16 cellular contexts compared by ENCODE assay signal in the genomic region with DNA sequence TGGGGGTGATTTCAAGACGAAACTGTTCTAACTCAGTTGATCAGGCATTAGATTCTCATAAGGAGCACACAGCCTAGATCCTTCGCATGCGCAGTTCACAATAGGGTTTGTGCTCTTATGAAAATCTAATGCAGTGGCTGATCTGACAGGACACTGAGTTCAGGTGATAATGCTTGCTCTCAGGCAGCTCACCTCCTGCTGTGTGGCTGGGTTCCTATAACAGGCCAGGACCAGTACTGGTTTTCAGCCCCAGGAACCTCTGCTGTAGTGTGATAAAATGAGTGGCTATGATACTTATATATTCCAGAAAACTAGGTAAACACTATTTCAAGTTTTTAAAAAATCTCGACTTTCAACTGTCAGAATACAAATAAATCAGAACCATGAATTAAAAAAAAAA.
"Had no signal": no experiment of that assay in that cellular context is flagged by ENCODE, and none has a peak within 500 bp of the region (broad histone marks: within the 10 kb centered on the region; RNA-seq: fewer than 3 reads in every experiment).

No MANE protein-coding gene starts in this region.

- H3K4me1 ChIP-seq: left ventricle myocardium inferior, right atrium auricular region, suprapubic skin had no signal

- H3K4me1 Mint-ChIP-seq: natural killer cell had no signal

- H3K4me3 ChIP-seq: gastroesophageal sphincter, left ventricle myocardium inferior, right atrium auricular region, suprapubic skin had no signal

- H3K27me3 Mint-ChIP-seq: progenitor cell of endocrine pancreas; stimulated activated naive CD8-positive, alpha-beta T cell treated with anti-CD3 and anti-CD28 coated beads, Interleukin-15, Interleukin-2, amounts not matched to agents 100 ng/mL and 50 ng/mL, for 24 hours; type B pancreatic cell had no signal

- ATAC-seq: activated CD4-positive, CD25-positive, alpha-beta regulatory T cell treated with anti-CD3 and anti-CD28 coated beads, Interleukin-2, amount 50 U/mL, for 24 hours; natural killer cell had no signal

- H3K9me3 Mint-ChIP-seq: stimulated activated naive CD8-positive, alpha-beta T cell treated with anti-CD3 and anti-CD28 coated beads, Interleukin-15, Interleukin-2, amounts not matched to agents 100 ng/mL and 50 ng/mL, for 24 hours; type B pancreatic cell had no signal

- H3K27ac ChIP-seq: gastroesophageal sphincter, left ventricle myocardium inferior, right atrium auricular region had no signal

- H3K9me3 ChIP-seq: gastroesophageal sphincter, right atrium auricular region, suprapubic skin had no signal

- H3K36me3 Mint-ChIP-seq: natural killer cell, type B pancreatic cell had no signal

- H3K4me3 Mint-ChIP-seq: natural killer cell; stimulated activated naive CD8-positive, alpha-beta T cell treated with anti-CD3 and anti-CD28 coated beads, Interleukin-15, Interleukin-2, amounts not matched to agents 100 ng/mL and 50 ng/mL, for 24 hours; type B pancreatic cell had no signal

- DNase-seq: activated CD4-positive, alpha-beta T cell treated with anti-CD3 and anti-CD28 coated beads, Interleukin-2, amount 50 U/mL, for 1 hour; activated CD8-positive, alpha-beta memory T cell treated with anti-CD3 and anti-CD28 coated beads for 24 hours; activated naive CD4-positive, alpha-beta T cell; activated T-cell treated with anti-CD3 and anti-CD28 coated beads for 4 hours; aorta; erythroblast; left ventricle myocardium inferior; natural killer cell; nucleus accumbens had no signal

- H3K27me3 ChIP-seq: gastroesophageal sphincter, right atrium auricular region, suprapubic skin had no signal

- H3K36me3 ChIP-seq: gastroesophageal sphincter, left ventricle myocardium inferior, right atrium auricular region, suprapubic skin had no signal

- H3K27ac Mint-ChIP-seq: natural killer cell; progenitor cell of endocrine pancreas; stimulated activated naive CD8-positive, alpha-beta T cell treated with anti-CD3 and anti-CD28 coated beads, Interleukin-15, Interleukin-2, amounts not matched to agents 100 ng/mL and 50 ng/mL, for 24 hours; type B pancreatic cell had no signal
